ENCODE assay signal across 22 cellular contexts in the genomic region with DNA sequence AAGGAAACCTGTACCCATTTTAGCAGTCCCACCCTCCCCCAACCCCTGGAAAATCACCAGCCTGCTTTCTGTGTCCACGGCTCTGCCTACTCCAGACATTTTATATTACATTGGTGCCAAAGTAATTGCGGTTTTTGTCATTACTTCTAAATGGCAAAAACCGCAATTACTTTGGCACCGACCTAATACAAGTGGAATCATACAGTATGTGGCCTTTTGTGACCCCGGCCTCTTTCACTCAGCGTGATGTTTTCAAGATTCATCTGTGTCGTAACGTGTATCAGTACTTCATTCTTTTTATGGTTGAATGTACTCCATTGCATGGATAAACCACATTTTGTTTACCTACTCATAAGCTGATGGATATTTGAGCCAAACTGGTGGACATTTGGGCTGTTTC. TPM values are rescaled to one million over a fixed set of nuclear protein-coding genes. Genes with fewer than 3 reads are reported as not detected.
"Had no signal": no experiment of that assay in that cellular context is flagged by ENCODE, and none has a peak within 500 bp of the region (broad histone marks: within the 10 kb centered on the region; RNA-seq: fewer than 3 reads in every experiment).

No MANE protein-coding gene starts in this region.

- H3K27me3 ChIP-seq: neutrophil, pancreas, right lobe of liver, transverse colon had no signal

- H3K4me3 ChIP-seq: pancreas, right lobe of liver, transverse colon had no signal

- H3K27ac ChIP-seq: epithelial cell of prostate, neutrophil, pancreas, transverse colon, WERI-Rb-1 had no signal

- H3K4me1 ChIP-seq: transverse colon had no signal

- H3K9me3 ChIP-seq: neutrophil, pancreas, right lobe of liver, transverse colon had no signal

- H3K36me3 ChIP-seq: neutrophil, right lobe of liver, transverse colon had no signal

- DNase-seq: activated CD4-positive, alpha-beta T cell treated with anti-CD3 and anti-CD28 coated beads for 1 hour; activated CD4-positive, alpha-beta T cell treated with anti-CD3 and anti-CD28 coated beads, Interleukin-2, amount 50 U/mL, for 1 hour; activated CD8-positive, alpha-beta memory T cell treated with anti-CD3 and anti-CD28 coated beads, Interleukin-2, amount 50 U/mL, for 4 hours; activated naive CD4-positive, alpha-beta T cell treated with Interleukin-2 at 50 U/mL for 16 hours; activated naive CD8-positive, alpha-beta T cell treated with anti-CD3 and anti-CD28 coated beads for 36 hours; foreskin melanocyte; hippocampal formation; small intestine; stimulated activated CD4-positive, alpha-beta T cell treated with anti-CD3 and anti-CD28 coated beads, Interleukin-15, amount 100 ng/mL, for 24 hours; transverse colon had no signal

RNA-seq across cellular contexts. Expression of gene ORM1, which starts 9.7 kb away (rescaled TPM):
- total RNA-seq: activated naive CD8-positive, alpha-beta T cell treated with anti-CD3 and anti-CD28 coated beads for 36 hours; activated T-helper 17 cell treated with anti-CD3 and anti-CD28 coated beads, Interleukin-2, amount 50 U/mL, for 72 hours; astrocyte; fibroblast of lung; lower leg skin; mononuclear cell; myocyte; temporal lobe; transverse colon had no signal

RNA-seq across cellular contexts. Expression of gene ORM2, which starts 16.5 kb away (rescaled TPM):
- total RNA-seq: activated naive CD8-positive, alpha-beta T cell treated with anti-CD3 and anti-CD28 coated beads for 36 hours; activated T-helper 17 cell treated with anti-CD3 and anti-CD28 coated beads, Interleukin-2, amount 50 U/mL, for 72 hours; astrocyte; fibroblast of lung; lower leg skin; mononuclear cell; myocyte; temporal lobe; transverse colon had no signal
